Comparison of ENCODE assay signal across 9 cellular contexts in the genomic region with DNA sequence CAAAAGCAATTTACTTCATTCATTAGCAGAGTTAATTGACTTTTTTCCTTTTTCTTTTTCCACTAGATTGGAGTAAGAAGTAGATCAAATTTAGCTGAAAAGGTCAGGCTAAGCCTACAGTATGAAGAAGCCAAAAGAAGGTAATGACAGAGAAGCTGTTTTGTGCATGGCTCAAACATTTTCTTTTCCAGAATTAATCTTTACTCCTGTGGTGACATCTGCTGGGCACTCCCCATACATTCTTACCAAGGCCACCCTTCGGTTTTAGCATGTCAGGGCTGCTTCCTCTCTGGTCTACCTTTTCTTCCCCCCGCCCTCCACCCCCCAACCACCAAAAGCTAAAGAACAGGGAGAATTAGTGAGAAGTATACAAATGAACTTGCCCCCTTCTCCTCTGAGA.
DNase-seq lines count a peak whose midpoint lies in the region; ATAC-seq and TF ChIP-seq lines count a peak whose summit lies in the region.
"Had no signal": no experiment of that assay in that cellular context is flagged by ENCODE, and none has a peak within 500 bp of the region (broad histone marks: within the 10 kb centered on the region; RNA-seq: fewer than 3 reads in every experiment).

No MANE protein-coding gene starts in this region.

- CTCF ChIA-PET in HEK293 (lab: Yijun Ruan, JAX): interaction anchor here (0.5 to 5.3 kb wide), 23 partner anchors 8 to 422 kb away, joined by 3 to 74 read pairs (median 4); no protein-coding TSS in a partner anchor

- no peak for ATAC-seq in natural killer cell

- no peaks in the 10 kb centered on the region for H3K9me3 ChIP-seq in HEK293 (ENCODE audit: control insufficient read depth, insufficient read depth, low read depth, low read length)
- H3K9me3 ChIP-seq in OCI-LY1 (ENCODE audit: low read length): no peaks in the 10 kb centered on the region
- no peaks in the 10 kb centered on the region for H3K9me3 ChIP-seq in esophagus muscularis mucosa
- no peaks in the 10 kb centered on the region for H3K9me3 ChIP-seq in prostate gland

- no peak overlapping the region for H2AFZ ChIP-seq in OCI-LY1 (ENCODE audit: low read length)

- peaks cover 0 to 3% of the 10 kb centered on the region in 2 donors for H3K27me3 Mint-ChIP-seq in natural killer cell (ENCODE audit: low read depth in 2 of 2)

- TF ChIP-seq CTCF in HEK293 (tag by site-specific recombination; IDR thresholded peaks at IDR 0.05) (peak; percentile 30; the same call in 1 of the 2 replicates), OCI-LY1 (IDR thresholded peaks at IDR 0.05; ENCODE audit: low read length) (peak; percentile 41), esophagus muscularis mucosa (IDR thresholded peaks at IDR 0.05) (peak; percentile 32 to 44 (median 36)), prostate gland (IDR thresholded peaks at IDR 0.05) (peak in 3 of 4 experiments; percentile 29 to 52 (median 51)), natural killer cell (IDR thresholded peaks at IDR 0.05) (no peak)

- no peak for TF ChIP-seq POLR2A in esophagus muscularis mucosa (IDR thresholded peaks at IDR 0.05; ENCODE audit: low read depth)
- TF ChIP-seq POLR2A in prostate gland (IDR thresholded peaks at IDR 0.05): no peak

- 41% methylated on average over 2 of the region's 2 CpGs for WGBS in esophagus muscularis mucosa
- WGBS in prostate gland: 48% methylated on average over 2 of the region's 2 CpGs

- DNase-seq in NCI-H2081 (lab: John Stamatoyannopoulos, UW) (peak; percentile 19 to 47), NCI-H2081 treated with DMSO at 0.1 percent for 48 hours (lab: John Stamatoyannopoulos, UW) (no peak), esophagus muscularis mucosa (ENCODE audit: extremely low spot score) (no peak), prostate gland (ENCODE audit: low spot score) (no peak), ecto neural progenitor cell (ENCODE audit: low spot score) (no peak), natural killer cell (no peak)
- DNase-seq: CD4-positive, CD25-positive, alpha-beta regulatory T cell had no signal

- no peaks in the 10 kb centered on the region for H3K9me3 Mint-ChIP-seq in natural killer cell
- H3K9me3 Mint-ChIP-seq: CD4-positive, CD25-positive, alpha-beta regulatory T cell had no signal

- H3K4me3 Mint-ChIP-seq in natural killer cell: no peak overlapping the region
- H3K4me3 Mint-ChIP-seq: CD4-positive, CD25-positive, alpha-beta regulatory T cell had no signal

- intact Hi-C loops in esophagus muscularis mucosa (cut with DNase I): no loop called here
- intact Hi-C loops in prostate gland (cut with DNase I): no loop called here
- intact Hi-C loops in natural killer cell (cut with micrococcal nuclease): no loop called here

- H3K27me3 ChIP-seq in OCI-LY1 (ENCODE audit: insufficient read depth, low read length): no peaks in the 10 kb centered on the region
- no peaks in the 10 kb centered on the region for H3K27me3 ChIP-seq in esophagus muscularis mucosa
- no peaks in the 10 kb centered on the region for H3K27me3 ChIP-seq in prostate gland (replicated peaks; ENCODE audit: insufficient read depth)

- no peak overlapping the region for H3K9ac ChIP-seq in OCI-LY1 (ENCODE audit: low read length)

- H3K4me3 ChIP-seq in HEK293 (ENCODE audit: low read depth, low read length) (no peak overlapping the region), OCI-LY1 (ENCODE audit: low read depth, low read length, poor library complexity, severe bottlenecking) (no peak overlapping the region), esophagus muscularis mucosa (no peak overlapping the region), prostate gland (no peak overlapping the region)

- H3K36me3 ChIP-seq in HEK293 (ENCODE audit: control insufficient read depth in 2 of 2, insufficient read depth in 1 of 2, low read length in 2 of 2) (peaks cover 0 to 26% of the 10 kb centered on the region in 2 experiments; a peak in 1 of 3 replicates), OCI-LY1 (ENCODE audit: insufficient read depth, low read length) (no peaks in the 10 kb centered on the region), esophagus muscularis mucosa (peaks cover 15 to 67% (median 40%) of the 10 kb centered on the region in 4 donors), prostate gland (no peaks in the 10 kb centered on the region)

- no peak for TF ChIP-seq EP300 in esophagus muscularis mucosa (IDR thresholded peaks at IDR 0.05)

- H3K36me3 Mint-ChIP-seq in natural killer cell: no peaks in the 10 kb centered on the region
- H3K36me3 Mint-ChIP-seq: CD4-positive, CD25-positive, alpha-beta regulatory T cell had no signal

- H3K27ac ChIP-seq in HEK293 (ENCODE audit: extremely low read depth, low read depth, low read length) (no peak overlapping the region), OCI-LY1 (ENCODE audit: low read depth, low read length, poor library complexity, severe bottlenecking) (no peak overlapping the region), esophagus muscularis mucosa (replicated peaks in 1 of 4) (no peak overlapping the region), prostate gland (no peak overlapping the region)

- H3F3A ChIP-seq in OCI-LY1 (ENCODE audit: insufficient read depth, low read length): no peaks in the 10 kb centered on the region

- no peaks in the 10 kb centered on the region for H3K79me2 ChIP-seq in OCI-LY1 (ENCODE audit: insufficient read depth, low read length)

- H3K4me2 ChIP-seq in OCI-LY1 (ENCODE audit: low read length): no peak overlapping the region

- H3K27ac Mint-ChIP-seq in natural killer cell: no peak overlapping the region
- H3K27ac Mint-ChIP-seq: CD4-positive, CD25-positive, alpha-beta regulatory T cell had no signal

- H3K4me1 Mint-ChIP-seq in natural killer cell: no peaks in the 10 kb centered on the region
- H3K4me1 Mint-ChIP-seq: CD4-positive, CD25-positive, alpha-beta regulatory T cell had no signal

- no peaks in the 10 kb centered on the region for H4K20me1 ChIP-seq in OCI-LY1 (ENCODE audit: insufficient read depth, low read length)

- H3K4me1 ChIP-seq in HEK293 (ENCODE audit: control insufficient read depth, insufficient read depth, low read length) (peaks cover 6% of the 10 kb centered on the region), OCI-LY1 (ENCODE audit: insufficient read depth, low read length, severe bottlenecking) (no peaks in the 10 kb centered on the region), esophagus muscularis mucosa (peaks cover 0 to 9% (median 7%) of the 10 kb centered on the region in 4 donors), prostate gland (replicated peaks) (peaks cover 6% of the 10 kb centered on the region)

- H3K9me2 ChIP-seq in OCI-LY1 (ENCODE audit: low read depth, low read length): no peaks in the 10 kb centered on the region

- POLR2A ChIA-PET in HEK293 (lab: Yijun Ruan, JAX): interaction anchor here (0.6 kb wide), 1 partner anchor 175 kb away, joined by 3 read pairs; no protein-coding TSS in a partner anchor

TF ChIP-seq in HEK293, 187 proteins besides CTCF, POLR2A, EP300 and RAD21:
- TF ChIP-seq ZNF654 (tag by site-specific recombination; IDR thresholded peaks at IDR 0.05; ENCODE audit: low read depth): peak; percentile 67
- TF ChIP-seq, protein P1, sequence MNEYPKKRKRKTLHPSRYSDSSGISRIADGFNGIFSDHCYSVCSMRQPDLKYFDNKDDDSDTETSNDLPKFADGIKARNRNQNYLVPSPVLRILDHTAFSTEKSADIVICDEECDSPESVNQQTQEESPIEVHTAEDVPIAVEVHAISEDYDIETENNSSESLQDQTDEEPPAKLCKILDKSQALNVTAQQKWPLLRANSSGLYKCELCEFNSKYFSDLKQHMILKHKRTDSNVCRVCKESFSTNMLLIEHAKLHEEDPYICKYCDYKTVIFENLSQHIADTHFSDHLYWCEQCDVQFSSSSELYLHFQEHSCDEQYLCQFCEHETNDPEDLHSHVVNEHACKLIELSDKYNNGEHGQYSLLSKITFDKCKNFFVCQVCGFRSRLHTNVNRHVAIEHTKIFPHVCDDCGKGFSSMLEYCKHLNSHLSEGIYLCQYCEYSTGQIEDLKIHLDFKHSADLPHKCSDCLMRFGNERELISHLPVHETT (tag by site-specific recombination; IDR thresholded peaks at IDR 0.05): no peak
- peak; percentile 77 for TF ChIP-seq ZNF510 (tag by site-specific recombination; IDR thresholded peaks at IDR 0.05; ENCODE audit: insufficient replicate concordance)

Comparison
In these comparisons a context has a peak if more than half of its experiments do, and no peak if none do; other contexts are left out.
1. DNase-seq: peak in NCI-H2081 (2 of 2); none in NCI-H2081 treated with DMSO at 0.1 percent for 48 hours (single experiment), esophagus muscularis mucosa (single experiment), prostate gland (single experiment), ecto neural progenitor cell (single experiment) and natural killer cell (single experiment).